In genomic region chr9:126721531-126722098, GRCh38 we compare ENCODE assay signal across 8 cellular contexts.
DNase-seq lines count a peak whose midpoint lies in the region; ATAC-seq, FAIRE-seq and TF ChIP-seq lines count a peak whose summit lies in the region.

No MANE protein-coding gene starts in this region.

- no peak for DNase-seq in HepG2 (ENCODE audit: low spot score)
- no peak for DNase-seq in right lobe of liver
- no peak for DNase-seq in activated T-cell treated with anti-CD3 and anti-CD28 coated beads, Interleukin-2, amount 50 U/mL, for 72 hours
- peak; percentile 17 for DNase-seq in kidney tubule cell (ENCODE audit: low spot score)
- no peak for DNase-seq in upper lobe of right lung
- no peak for DNase-seq in HK-2 (ENCODE audit: unreplicated experiment)
- DNase-seq in GM23248, result no peak

- H3K79me2 ChIP-seq in HepG2 (ENCODE audit: insufficient read depth, low read length), result no peaks in the 10 kb centered on the region
- no peaks in the 10 kb centered on the region for H3K79me2 ChIP-seq in GM23248 (ENCODE audit: insufficient read depth)

- H3K27ac Mint-ChIP-seq in activated T-cell treated with anti-CD3 and anti-CD28 coated beads, Interleukin-2, amount 50 U/mL, for 72 hours, result peak overlapping the region; percentile 78

- peak overlapping the region in 1 of 3 experiments; percentile 72; a peak in 1 of 6 replicates for H3K4me3 ChIP-seq in HepG2 (replicated peaks in 1 of 3; ENCODE audit: insufficient read depth in 1 of 3, low read depth in 2 of 3, low read length in 3 of 3)
- no peak overlapping the region for H3K4me3 ChIP-seq in right lobe of liver
- no peak overlapping the region for H3K4me3 ChIP-seq in upper lobe of right lung
- no peak overlapping the region for H3K4me3 ChIP-seq in GM23248

- H3K36me3 Mint-ChIP-seq in activated T-cell treated with anti-CD3 and anti-CD28 coated beads, Interleukin-2, amount 50 U/mL, for 72 hours (ENCODE audit: insufficient read depth in 2 of 2), result no peaks in the 10 kb centered on the region

- intact Hi-C loops in HepG2 (cut with micrococcal nuclease; ENCODE audit: unreplicated experiment) (no loop called here), right lobe of liver (cut with DNase I) (no loop called here), upper lobe of right lung (cut with DNase I) (no loop called here)

- H3F3A ChIP-seq in GM23248 (ENCODE audit: insufficient read depth), result no peaks in the 10 kb centered on the region

- H3K4me3 Mint-ChIP-seq in activated T-cell treated with anti-CD3 and anti-CD28 coated beads, Interleukin-2, amount 50 U/mL, for 72 hours, result peak overlapping the region; percentile 58 to 76

- H3K4me1 ChIP-seq in HepG2 (ENCODE audit: insufficient read depth, low read length) (no peaks in the 10 kb centered on the region), right lobe of liver (peaks cover 0 to 6% (median 0%) of the 10 kb centered on the region in 4 donors), upper lobe of right lung (peaks cover 10% of the 10 kb centered on the region), GM23248 (ENCODE audit: insufficient read depth) (no peaks in the 10 kb centered on the region)

- POLR2A ChIA-PET in HepG2 (lab: Yijun Ruan, JAX), result no interaction called here

- no peak for FAIRE-seq in HepG2 (lab: Jason Lieb, UNC)

- ATAC-seq in HepG2, result no peak
- ATAC-seq in right lobe of liver, result no peak
- no peak for ATAC-seq in activated T-cell treated with anti-CD3 and anti-CD28 coated beads, Interleukin-2, amount 50 U/mL, for 72 hours (replicated peaks in 1 of 2)
- no peak for ATAC-seq in upper lobe of right lung
- ATAC-seq in esophagus mucosa, result no peak

- H3K4me1 Mint-ChIP-seq in activated T-cell treated with anti-CD3 and anti-CD28 coated beads, Interleukin-2, amount 50 U/mL, for 72 hours (ENCODE audit: low read depth), result peaks cover 42% of the 10 kb centered on the region

- WGBS in HepG2 (ENCODE audit: low lambda C conversion rate), result 85% methylated on average over 6 of the region's 6 CpGs
- 74% methylated on average over 3 of the region's 6 CpGs for WGBS in right lobe of liver (ENCODE audit: insufficient coverage, low coverage, low lambda C conversion rate, missing lambda C conversion rate)
- 64 to 68% methylated on average over 6 of the region's 6 CpGs for WGBS in GM23248 (ENCODE audit: low coverage in 1 of 2, low lambda C conversion rate in 2 of 2, missing lambda C conversion rate in 2 of 2), 2 experiments

- BruUV-seq in HepG2 (replicated peaks; lab: Mats Ljungman, UMichigan), result no TSS peak

- no peaks in the 10 kb centered on the region for H3K9me2 ChIP-seq in GM23248 (ENCODE audit: insufficient read depth)

- no peaks in the 10 kb centered on the region for H3K9me3 Mint-ChIP-seq in activated T-cell treated with anti-CD3 and anti-CD28 coated beads, Interleukin-2, amount 50 U/mL, for 72 hours

- peaks cover 2 to 44% of the 10 kb centered on the region in 2 experiments; a peak in 3 of 5 replicates for H3K27me3 ChIP-seq in HepG2 (ENCODE audit: control insufficient read depth in 1 of 2, insufficient read depth in 2 of 2, low read length in 2 of 2)
- peaks cover 0 to 4% of the 10 kb centered on the region in 2 donors for H3K27me3 ChIP-seq in right lobe of liver
- no peaks in the 10 kb centered on the region for H3K27me3 ChIP-seq in upper lobe of right lung
- peaks cover 15% of the 10 kb centered on the region for H3K27me3 ChIP-seq in GM23248 (replicated peaks; ENCODE audit: insufficient read depth)

- in situ Hi-C loops in HepG2 (cut with HindIII; ENCODE audit: extremely low pct_ligation_motif_present, low pct_unique_long_range_greater_than_20kb) (no loop called here), GM23248 (cut with MboI) (no loop called here)

- no peak overlapping the region for H3K27ac ChIP-seq in HepG2 (ENCODE audit: extremely low read length, insufficient read depth, low read length)
- H3K27ac ChIP-seq in right lobe of liver, result no peak overlapping the region
- peak overlapping the region; percentile 88 for H3K27ac ChIP-seq in upper lobe of right lung
- H3K27ac ChIP-seq in GM23248, result no peak overlapping the region

- CTCF ChIA-PET in HepG2 (lab: Yijun Ruan, JAX; ENCODE audit: low intra/inter-chr PET ratio, low total read pairs), result no interaction called here

- H3K9me3 ChIP-seq in HepG2 (ENCODE audit: low read length), result no peaks in the 10 kb centered on the region
- no peaks in the 10 kb centered on the region for H3K9me3 ChIP-seq in right lobe of liver
- H3K9me3 ChIP-seq in upper lobe of right lung, result no peaks in the 10 kb centered on the region
- no peaks in the 10 kb centered on the region for H3K9me3 ChIP-seq in GM23248 (ENCODE audit: low read depth)

- H3K36me3 ChIP-seq in HepG2 (replicated peaks in 1 of 2; ENCODE audit: control insufficient read depth in 1 of 2, insufficient read depth in 2 of 2, low read length in 2 of 2), result no peaks in the 10 kb centered on the region
- H3K36me3 ChIP-seq in right lobe of liver, result no peaks in the 10 kb centered on the region
- no peaks in the 10 kb centered on the region for H3K36me3 ChIP-seq in upper lobe of right lung
- no peaks in the 10 kb centered on the region for H3K36me3 ChIP-seq in GM23248 (ENCODE audit: low read depth)

- no peak for TF ChIP-seq EP300 in HepG2 (IDR thresholded peaks at IDR 0.05; ENCODE audit: low read depth in 2 of 2, low read length in 2 of 2)
- TF ChIP-seq EP300 in HepG2 (CRISPR knock-in tag; IDR thresholded peaks at IDR 0.05; ENCODE audit: borderline replicate concordance), result no peak

- H3K4me2 ChIP-seq in HepG2 (ENCODE audit: low read depth, low read length), result peak overlapping the region; percentile 66; the same call in 1 of the 2 replicates
- no peak overlapping the region for H3K4me2 ChIP-seq in GM23248 (ENCODE audit: unreplicated experiment)

- no peaks in the 10 kb centered on the region for H3K27me3 Mint-ChIP-seq in activated T-cell treated with anti-CD3 and anti-CD28 coated beads, Interleukin-2, amount 50 U/mL, for 72 hours (ENCODE audit: low read depth)

- TF ChIP-seq CTCF in HepG2 (CRISPR knock-in tag; IDR thresholded peaks at IDR 0.05) (no peak), right lobe of liver (IDR thresholded peaks at IDR 0.05) (no peak), upper lobe of right lung (IDR thresholded peaks at IDR 0.05) (no peak)

- H4K20me1 ChIP-seq in HepG2 (ENCODE audit: insufficient read depth, low read length) (no peaks in the 10 kb centered on the region), GM23248 (ENCODE audit: insufficient read depth) (no peaks in the 10 kb centered on the region)

- peak overlapping the region; percentile 54 for H2AFZ ChIP-seq in HepG2 (ENCODE audit: low read length)
- no peak overlapping the region for H2AFZ ChIP-seq in GM23248

- H3K9ac ChIP-seq in HepG2 (ENCODE audit: insufficient read depth, low read depth, low read length) (no peak overlapping the region), GM23248 (no peak overlapping the region)

- TF ChIP-seq RAD21 in HepG2 (CRISPR knock-in tag; IDR thresholded peaks at IDR 0.05), result no peak

- TF ChIP-seq POLR2A in HepG2 (IDR thresholded peaks at IDR 0.05; ENCODE audit: insufficient read depth in 1 of 2, low read depth in 2 of 2, low read length in 2 of 2), result no peak
- no peak for TF ChIP-seq POLR2A in right lobe of liver (IDR thresholded peaks at IDR 0.05)

TF ChIP-seq in HepG2, 621 proteins besides CTCF, POLR2A, EP300 and RAD21:
- TF ChIP-seq ZNF773 (CRISPR knock-in tag; IDR thresholded peaks at IDR 0.05; ENCODE audit: borderline replicate concordance), result no peak
